8 cellular contexts compared by ENCODE assay signal in the genomic region with DNA sequence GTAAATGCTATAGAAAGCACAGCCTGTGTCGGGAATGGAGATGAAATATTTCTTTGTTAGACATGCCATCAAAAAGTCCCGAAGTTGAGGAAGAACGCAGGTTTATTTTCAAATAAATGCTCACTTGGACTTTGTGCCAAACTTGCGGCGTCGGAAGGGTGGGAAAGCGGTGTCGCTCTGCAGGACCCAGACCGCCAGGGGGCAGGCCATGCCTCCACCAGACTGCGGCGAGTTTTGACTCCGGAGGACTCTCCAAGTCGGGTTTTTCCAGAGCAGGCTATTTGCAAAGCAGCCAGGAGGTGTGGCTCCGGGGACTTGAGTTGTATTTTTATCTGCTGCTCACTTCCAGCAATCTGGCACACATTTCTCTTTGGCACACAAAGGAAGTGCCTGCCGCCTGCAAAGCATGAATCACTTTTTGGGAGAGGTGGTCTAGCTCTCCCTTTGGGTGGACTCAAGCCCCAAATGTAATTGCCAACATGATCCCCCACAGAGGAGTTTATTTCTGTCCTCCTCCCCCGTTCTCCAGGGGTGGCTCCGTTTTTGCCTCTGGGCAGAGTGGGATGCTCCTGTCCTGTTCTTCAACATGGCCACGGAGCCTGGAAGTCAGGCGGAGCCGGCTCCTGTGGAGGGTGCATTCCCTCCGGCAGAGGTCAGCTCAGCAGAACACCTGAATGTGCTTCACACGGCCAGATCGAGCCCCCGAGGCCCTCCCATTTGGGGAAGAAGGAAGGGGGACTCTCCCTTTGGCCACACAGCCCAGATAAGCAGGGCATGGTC.
A peak's percentile ranks its signal among the peaks of the same experiment; 100 is the strongest.
DNase-seq lines count a peak whose midpoint lies in the region; ATAC-seq and TF ChIP-seq lines count a peak whose summit lies in the region.

No MANE protein-coding gene starts in this region.

- no peak overlapping the region for H3K4me3 Mint-ChIP-seq in activated T-helper 1 cell treated with anti-CD3 and anti-CD28 coated beads, Interleukin-12 subunit alpha, Interleukin-12 subunit beta, Interleukin-2, Interleukin-4 antibody, amounts not matched to agents 30 ng/mL and 10 ng/mL and 1 ng/mL, durations not matched to agents 14 hours and 24 hours and 36 hours

- no peak overlapping the region for H3K4me3 ChIP-seq in ovary
- no peak overlapping the region for H3K4me3 ChIP-seq in OCI-LY7 (ENCODE audit: low read depth, low read length, poor library complexity, severe bottlenecking)

- POLR2A ChIA-PET in OCI-LY7 (lab: Charles Lee) = no interaction called here

- no peak overlapping the region for H3K4me2 ChIP-seq in OCI-LY7 (ENCODE audit: low read length)

- TF ChIP-seq EP300 in ovary (IDR thresholded peaks at IDR 0.05) = no peak

- H3K9me3 ChIP-seq in ovary (no peaks in the 10 kb centered on the region), OCI-LY7 (ENCODE audit: low read length) (no peaks in the 10 kb centered on the region)

- no peaks in the 10 kb centered on the region for H4K20me1 ChIP-seq in OCI-LY7 (ENCODE audit: insufficient read depth, low read length)

- no peak overlapping the region for H3K27ac ChIP-seq in ovary
- H3K27ac ChIP-seq in OCI-LY7 (ENCODE audit: low read depth, low read length, poor library complexity, severe bottlenecking) = no peak overlapping the region

- CTCF ChIA-PET in OCI-LY7 (lab: Charles Lee; ENCODE audit: unreplicated experiment) = no interaction called here

- TF ChIP-seq POLR2A in ovary (IDR thresholded peaks at IDR 0.05) = no peak

- H3K27me3 ChIP-seq in ovary = no peaks in the 10 kb centered on the region

- no peaks in the 10 kb centered on the region for H3K79me2 ChIP-seq in OCI-LY7 (ENCODE audit: insufficient read depth, low read depth, low read length)

- BruUV-seq in OCI-LY7 (replicated peaks; lab: Mats Ljungman, UMichigan) = no TSS peak

- H3K4me1 ChIP-seq in ovary (ENCODE audit: insufficient read depth) = no peaks in the 10 kb centered on the region
- no peaks in the 10 kb centered on the region for H3K4me1 ChIP-seq in OCI-LY7 (ENCODE audit: insufficient read depth, low read length, poor library complexity, severe bottlenecking)

- no peak overlapping the region for H2AFZ ChIP-seq in OCI-LY7 (ENCODE audit: low read length)

- H3K9me2 ChIP-seq in OCI-LY7 (ENCODE audit: insufficient read depth, low read length) = no peaks in the 10 kb centered on the region

- H3K36me3 ChIP-seq in ovary (no peaks in the 10 kb centered on the region), OCI-LY7 (ENCODE audit: insufficient read depth, low read length) (no peaks in the 10 kb centered on the region)

- TF ChIP-seq CTCF in ovary (IDR thresholded peaks at IDR 0.05) (peak; percentile 56 to 75 (median 64)), OCI-LY7 (conservative IDR thresholded peaks at IDR 0.05; ENCODE audit: low read length) (no peak)

- intact Hi-C loops in activated T-helper 1 cell treated with anti-CD3 and anti-CD28 coated beads, Interleukin-12 subunit alpha, Interleukin-12 subunit beta, Interleukin-2, Interleukin-4 antibody, amounts not matched to agents 30 ng/mL and 10 ng/mL and 1 ng/mL, durations not matched to agents 14 hours and 24 hours and 36 hours (cut with micrococcal nuclease) = no loop called here
- intact Hi-C loops in ovary (cut with DNase I) (loop anchor here (2.0 to 5.0 kb wide), 4 partner anchors 383 to 1147 kb away; no protein-coding TSS in a partner anchor), OCI-LY7 (cut with micrococcal nuclease; ENCODE audit: unreplicated experiment) (loop anchor here (10.0 kb wide), 1 partner anchor 821 kb away; no protein-coding TSS in a partner anchor)

- no peak for ATAC-seq in HG02970 (IDR thresholded peaks at IDR 0.05; ENCODE audit: low FRiP score, unreplicated experiment)

- H3K36me3 Mint-ChIP-seq in activated T-helper 1 cell treated with anti-CD3 and anti-CD28 coated beads, Interleukin-12 subunit alpha, Interleukin-12 subunit beta, Interleukin-2, Interleukin-4 antibody, amounts not matched to agents 30 ng/mL and 10 ng/mL and 1 ng/mL, durations not matched to agents 14 hours and 24 hours and 36 hours (ENCODE audit: low read depth) = no peaks in the 10 kb centered on the region

- H3K27me3 Mint-ChIP-seq in activated T-helper 1 cell treated with anti-CD3 and anti-CD28 coated beads, Interleukin-12 subunit alpha, Interleukin-12 subunit beta, Interleukin-2, Interleukin-4 antibody, amounts not matched to agents 30 ng/mL and 10 ng/mL and 1 ng/mL, durations not matched to agents 14 hours and 24 hours and 36 hours (ENCODE audit: insufficient read depth) = peaks cover 14% of the 10 kb centered on the region

- 6 to 9% (median 8%) methylated on average over 24 of the region's 24 CpGs for WGBS in ovary, 3 donors

- H3K4me1 Mint-ChIP-seq in activated T-helper 1 cell treated with anti-CD3 and anti-CD28 coated beads, Interleukin-12 subunit alpha, Interleukin-12 subunit beta, Interleukin-2, Interleukin-4 antibody, amounts not matched to agents 30 ng/mL and 10 ng/mL and 1 ng/mL, durations not matched to agents 14 hours and 24 hours and 36 hours (ENCODE audit: low read depth) = no peaks in the 10 kb centered on the region

- H3K9me3 Mint-ChIP-seq in activated T-helper 1 cell treated with anti-CD3 and anti-CD28 coated beads, Interleukin-12 subunit alpha, Interleukin-12 subunit beta, Interleukin-2, Interleukin-4 antibody, amounts not matched to agents 30 ng/mL and 10 ng/mL and 1 ng/mL, durations not matched to agents 14 hours and 24 hours and 36 hours = no peaks in the 10 kb centered on the region

- no peak overlapping the region for H3K27ac Mint-ChIP-seq in activated T-helper 1 cell treated with anti-CD3 and anti-CD28 coated beads, Interleukin-12 subunit alpha, Interleukin-12 subunit beta, Interleukin-2, Interleukin-4 antibody, amounts not matched to agents 30 ng/mL and 10 ng/mL and 1 ng/mL, durations not matched to agents 14 hours and 24 hours and 36 hours

- peak; percentile 61 for DNase-seq in activated CD8-positive, alpha-beta memory T cell treated with anti-CD3 and anti-CD28 coated beads for 24 hours
- no peak for DNase-seq in activated CD8-positive, alpha-beta memory T cell treated with anti-CD3 and anti-CD28 coated beads, Interleukin-2, amount 50 U/mL, for 4 hours
- DNase-seq in NCI-H1417 (lab: John Stamatoyannopoulos, UW) (peak; percentile 52 to 75 (median 74)), glomerular endothelial cell (ENCODE audit: extremely low read depth, low read depth, low spot score) (peak; percentile 29), ovary (peak; percentile 54 to 85 (median 75)), OCI-LY7 (ENCODE audit: low spot score) (no peak)
- DNase-seq in activated T-helper 1 cell treated with anti-CD3 and anti-CD28 coated beads, Interleukin-12 subunit alpha, Interleukin-12 subunit beta, Interleukin-2, Interleukin-4 antibody, amounts not matched to agents 30 ng/mL and 10 ng/mL and 1 ng/mL, durations not matched to agents 14 hours and 24 hours and 36 hours (ENCODE audit: low spot score) = peak; percentile 5

Comparison
In these comparisons a context has a peak if more than half of its experiments do, and no peak if none do; other contexts are left out.
1. DNase-seq: peak in activated CD8-positive, alpha-beta memory T cell treated with anti-CD3 and anti-CD28 coated beads for 24 hours (single experiment), NCI-H1417 (3 of 3), activated T-helper 1 cell treated with anti-CD3 and anti-CD28 coated beads, Interleukin-12 subunit alpha, Interleukin-12 subunit beta, Interleukin-2, Interleukin-4 antibody, amounts not matched to agents 30 ng/mL and 10 ng/mL and 1 ng/mL, durations not matched to agents 14 hours and 24 hours and 36 hours (single experiment), glomerular endothelial cell (single experiment) and ovary (5 of 5); none in activated CD8-positive, alpha-beta memory T cell treated with anti-CD3 and anti-CD28 coated beads, Interleukin-2, amount 50 U/mL, for 4 hours (single experiment) and OCI-LY7 (single experiment).